9 cellular contexts compared by ENCODE assay signal in genomic region chr19:42767319-42767718, GRCh38. TPM values are rescaled to one million over a fixed set of nuclear protein-coding genes. Genes with fewer than 3 reads are reported as not detected.
DNase-seq lines count a peak whose midpoint lies in the region; ATAC-seq, FAIRE-seq and TF ChIP-seq lines count a peak whose summit lies in the region.
"Not testable (repeated sequence)": the region's sequence is repeated elsewhere in the genome, so short reads cannot be mapped to it uniquely, and the experiment has no call there.
"Had no signal": no experiment of that assay in that cellular context is flagged by ENCODE, and none has a peak within 500 bp of the region (broad histone marks: within the 10 kb centered on the region; RNA-seq: fewer than 3 reads in every experiment).

No MANE protein-coding gene starts in this region.

- H3K27me3 ChIP-seq in CD8-positive, alpha-beta T cell (ENCODE audit: insufficient read depth, low read length); OCI-LY1 (ENCODE audit: insufficient read depth, low read length); WERI-Rb-1 (ENCODE audit: insufficient read depth, low read depth, severe bottlenecking); bronchial epithelial cell (ENCODE audit: control insufficient read depth, insufficient read depth, low read length); foreskin keratinocyte; pancreas: not testable (repeated sequence)

- intact Hi-C loops in CD8-positive, alpha-beta T cell (cut with DNase I, micrococcal nuclease); pancreas (cut with DNase I): not testable (repeated sequence)

- H3K4me1 ChIP-seq in CD8-positive, alpha-beta T cell (ENCODE audit: insufficient read depth, low read length); OCI-LY1 (ENCODE audit: insufficient read depth, low read length, severe bottlenecking); foreskin keratinocyte; pancreas: not testable (repeated sequence)

- H3K79me2 ChIP-seq in OCI-LY1 (ENCODE audit: insufficient read depth, low read length), result not testable (repeated sequence)

- H3K27ac Mint-ChIP-seq in CD8-positive, alpha-beta T cell, result not testable (repeated sequence)

- CTCF ChIA-PET in CD8-positive, alpha-beta T cell (lab: Charles Lee), result not testable (repeated sequence)

- H3K27ac ChIP-seq in CD8-positive, alpha-beta T cell (ENCODE audit: low read depth, low read length); OCI-LY1 (ENCODE audit: low read depth, low read length, poor library complexity, severe bottlenecking); WERI-Rb-1; foreskin keratinocyte; pancreas: not testable (repeated sequence)

- not testable (repeated sequence) for H3K4me1 Mint-ChIP-seq in CD8-positive, alpha-beta T cell (ENCODE audit: low read depth)

- not testable (repeated sequence) for H3K4me3 ChIP-seq in CD8-positive, alpha-beta T cell (ENCODE audit: low read depth, low read length); OCI-LY1 (ENCODE audit: low read depth, low read length, poor library complexity, severe bottlenecking); WERI-Rb-1 (ENCODE audit: low read depth, low read length); bronchial epithelial cell (ENCODE audit: low read depth, low read length); pancreas

- not testable (repeated sequence) for H3K9me3 ChIP-seq in CD8-positive, alpha-beta T cell (ENCODE audit: low read length); OCI-LY1 (ENCODE audit: low read length); WERI-Rb-1 (ENCODE audit: severe bottlenecking); pancreas

- not testable (repeated sequence) for H3K4me3 Mint-ChIP-seq in CD8-positive, alpha-beta T cell

- H3F3A ChIP-seq in OCI-LY1 (ENCODE audit: insufficient read depth, low read length), result not testable (repeated sequence)

- not testable (repeated sequence) for DNase-seq in CD8-positive, alpha-beta T cell; GM13977 (ENCODE audit: low spot score); bronchial epithelial cell (ENCODE audit: low read depth); foreskin keratinocyte
- DNase-seq in WERI-Rb-1 (peak; percentile 7), pancreas (peak in 1 of 6 donors; percentile 23)

- not testable (repeated sequence) for H3K9ac ChIP-seq in OCI-LY1 (ENCODE audit: low read length)

- POLR2A ChIA-PET in CD8-positive, alpha-beta T cell (lab: Charles Lee), result not testable (repeated sequence)

- not testable (repeated sequence) for H3K4me2 ChIP-seq in OCI-LY1 (ENCODE audit: low read length)

- peaks cover 19% of the 10 kb centered on the region for H3K27me3 Mint-ChIP-seq in CD8-positive, alpha-beta T cell (ENCODE audit: low read depth)

- not testable (repeated sequence) for H3K9me2 ChIP-seq in OCI-LY1 (ENCODE audit: low read depth, low read length)

- not testable (repeated sequence) for ATAC-seq in CD8-positive, alpha-beta T cell; foreskin keratinocyte; pancreas

- 51 to 55% methylated on average over 7 to 8 of the region's 8 CpGs for WGBS in pancreas, 2 donors

- not testable (repeated sequence) for H3K36me3 Mint-ChIP-seq in CD8-positive, alpha-beta T cell

- not testable (repeated sequence) for H3K9me3 Mint-ChIP-seq in CD8-positive, alpha-beta T cell

- not testable (repeated sequence) for H2AFZ ChIP-seq in OCI-LY1 (ENCODE audit: low read length)

- TF ChIP-seq CTCF in CD8-positive, alpha-beta T cell (IDR thresholded peaks at IDR 0.05), result peak; percentile 33
- peak; percentile 33 for TF ChIP-seq CTCF in GM13977 (IDR thresholded peaks at IDR 0.05; ENCODE audit: extremely low read depth, insufficient read depth, missing control alignments)
- peak; percentile 27; the same call in 1 of the 2 replicates for TF ChIP-seq CTCF in OCI-LY1 (IDR thresholded peaks at IDR 0.05; ENCODE audit: low read length)
- TF ChIP-seq CTCF in WERI-Rb-1 (IDR thresholded peaks at IDR 0.05; ENCODE audit: low read depth, low read length), result 0 out of 2 replicates have a peak, but pooled peaks have one; percentile 1
- peak; percentile 7 for TF ChIP-seq CTCF in bronchial epithelial cell (IDR thresholded peaks at IDR 0.05; ENCODE audit: insufficient read depth, low read length, severe bottlenecking)
- peak; percentile 72 for TF ChIP-seq CTCF in foreskin keratinocyte (conservative IDR thresholded peaks at IDR 0.05)
- peak; percentile 6 to 34 (median 26) for TF ChIP-seq CTCF in pancreas (IDR thresholded peaks at IDR 0.05)

- not testable (repeated sequence) for FAIRE-seq in bronchial epithelial cell (lab: Jason Lieb, UNC); pancreas (lab: Jason Lieb, UNC)

- not testable (repeated sequence) for H4K20me1 ChIP-seq in OCI-LY1 (ENCODE audit: insufficient read depth, low read length)

- in situ Hi-C loops in GM13977 (cut with MboI; ENCODE audit: low pct_unique_long_range_greater_than_20kb, low sequenced_read_pairs, unreplicated experiment), result not testable (repeated sequence)

- H3K36me3 ChIP-seq in CD8-positive, alpha-beta T cell (ENCODE audit: insufficient read depth, low read length); OCI-LY1 (ENCODE audit: insufficient read depth, low read length); WERI-Rb-1; bronchial epithelial cell (ENCODE audit: control insufficient read depth, insufficient read depth, low read length); pancreas: not testable (repeated sequence)

RNA-seq across cellular contexts. Expression of gene PSG8, which starts 1.8 kb away (rescaled TPM):
- not detected for total RNA-seq in CD8-positive, alpha-beta T cell
- not detected in 2 replicates for total RNA-seq in bronchial epithelial cell
- total RNA-seq in foreskin keratinocyte, result not detected in 2 replicates
- polyA plus RNA-seq in foreskin keratinocyte, result not detected in 2 replicates
- total RNA-seq in pancreas, result under 1 TPM in 2 of 6 donors, not detected in 4; 0.15 to 0.56 TPM
- under 1 TPM; 0.02 to 0.53 TPM for polyA plus RNA-seq in pancreas
- total RNA-seq: H1, Peyer's patch had no signal
- polyA plus RNA-seq: H1 had no signal

RNA-seq across cellular contexts. Expression of gene PSG3, which starts 27.0 kb away (rescaled TPM):
- total RNA-seq in CD8-positive, alpha-beta T cell, result not detected
- not detected in 2 replicates for total RNA-seq in bronchial epithelial cell
- total RNA-seq in foreskin keratinocyte, result not detected in 2 replicates
- not detected in 2 replicates for polyA plus RNA-seq in foreskin keratinocyte
- total RNA-seq in pancreas, result under 1 TPM in 2 of 6 donors, not detected in 4; 0.18 to 0.25 TPM
- polyA plus RNA-seq in pancreas, result not detected
- total RNA-seq: H1, Peyer's patch had no signal
- polyA plus RNA-seq: H1 had no signal

Comparison
In these comparisons a context has a peak if more than half of its experiments do, and no peak if none do; other contexts are left out.
1. CTCF ChIP-seq: peak in every context shown above with its lines; median percentile 72 in foreskin keratinocyte; 33 in CD8-positive, alpha-beta T cell; 33 in GM13977; 27 in OCI-LY1; 26 in pancreas; 7 in bronchial epithelial cell; 1 in WERI-Rb-1.